Comparison of ENCODE assay signal across 13 cellular contexts in the genomic region with DNA sequence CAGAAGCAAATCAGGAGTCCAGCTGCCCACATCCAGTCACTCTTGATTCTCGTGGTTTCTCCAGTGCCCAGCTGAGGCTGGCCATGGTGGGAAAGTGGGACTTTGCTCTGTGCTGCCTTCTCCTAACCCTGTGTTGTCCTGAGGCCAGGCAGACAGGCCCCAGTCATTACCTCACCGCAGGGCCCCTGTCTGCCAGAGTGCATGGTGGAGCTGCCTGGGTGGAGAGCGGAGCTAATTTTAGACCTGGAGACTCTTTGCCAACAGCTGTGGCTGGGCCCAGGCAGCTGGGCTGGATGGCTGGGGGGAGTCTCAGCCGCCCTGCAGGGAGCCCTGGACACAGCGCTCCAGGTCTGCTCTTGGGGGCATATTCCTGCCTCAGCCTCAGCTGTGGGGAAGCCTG. TPM values are rescaled to one million over a fixed set of nuclear protein-coding genes. Genes with fewer than 3 reads are reported as not detected.
DNase-seq lines count a peak whose midpoint lies in the region; ATAC-seq and TF ChIP-seq lines count a peak whose summit lies in the region.
"Had no signal": no experiment of that assay in that cellular context is flagged by ENCODE, and none has a peak within 500 bp of the region (broad histone marks: within the 10 kb centered on the region; RNA-seq: fewer than 3 reads in every experiment).

No MANE protein-coding gene starts in this region.

- no peaks in the 10 kb centered on the region for H3K79me2 ChIP-seq in MM.1S (ENCODE audit: low read length)

- no peak overlapping the region for H2BK5ac ChIP-seq in mesenchymal stem cell (ENCODE audit: low read depth, low read length, poor library complexity, severe bottlenecking)

- peak overlapping the region; percentile 19 to 66 for H3K27ac Mint-ChIP-seq in natural killer cell treated with Interleukin-12 subunit alpha and Interleukin-12 subunit beta and Interleukin-15 and Interleukin-18, amount 100 ng/mL, for 72 hours
- H3K27ac Mint-ChIP-seq in natural killer cell, result no peak overlapping the region
- H3K27ac Mint-ChIP-seq in endothelial cell (ENCODE audit: unreplicated experiment), result no peak overlapping the region
- H3K27ac Mint-ChIP-seq: activated CD4-positive, alpha-beta T cell treated with anti-CD3 and anti-CD28 coated beads, Interleukin-2, amount 10 ng/mL, durations not matched to agents 7 days and 5 days; activated naive CD8-positive, alpha-beta T cell treated with anti-CD3 and anti-CD28 coated beads, Interleukin-2, amount 50 U/mL, for 24 hours had no signal

- H3K4me1 ChIP-seq in mesenchymal stem cell (ENCODE audit: control insufficient read depth, insufficient read depth, low read depth, low read length), result peaks cover 9% of the 10 kb centered on the region
- no peaks in the 10 kb centered on the region for H3K4me1 ChIP-seq in MM.1S (ENCODE audit: low read length)
- H3K4me1 ChIP-seq: foreskin keratinocyte had no signal

- H3K9me3 Mint-ChIP-seq in natural killer cell treated with Interleukin-12 subunit alpha and Interleukin-12 subunit beta and Interleukin-15 and Interleukin-18, amount 100 ng/mL, for 72 hours, result no peaks in the 10 kb centered on the region
- H3K9me3 Mint-ChIP-seq in natural killer cell (no peaks in the 10 kb centered on the region), endothelial cell (ENCODE audit: unreplicated experiment) (no peaks in the 10 kb centered on the region)
- H3K9me3 Mint-ChIP-seq: activated CD4-positive, alpha-beta T cell treated with anti-CD3 and anti-CD28 coated beads, Interleukin-2, amount 10 ng/mL, durations not matched to agents 7 days and 5 days had no signal

- no peak overlapping the region for H2AK5ac ChIP-seq in mesenchymal stem cell (ENCODE audit: low read length, severe bottlenecking)

- H3K36me3 Mint-ChIP-seq in natural killer cell treated with Interleukin-12 subunit alpha and Interleukin-12 subunit beta and Interleukin-15 and Interleukin-18, amount 100 ng/mL, for 72 hours, result peaks cover 4% of the 10 kb centered on the region
- no peaks in the 10 kb centered on the region for H3K36me3 Mint-ChIP-seq in natural killer cell
- no peaks in the 10 kb centered on the region for H3K36me3 Mint-ChIP-seq in endothelial cell (ENCODE audit: low read depth, unreplicated experiment)

- H2BK120ac ChIP-seq in mesenchymal stem cell (ENCODE audit: low read depth, low read length), result no peak overlapping the region

- H3K4me3 ChIP-seq in mesenchymal stem cell (ENCODE audit: insufficient read depth in 1 of 2, low read depth in 1 of 2, low read length in 2 of 2) (no peak overlapping the region), MM.1S (ENCODE audit: low read length) (no peak overlapping the region)

- no peak overlapping the region for H3K23ac ChIP-seq in mesenchymal stem cell (ENCODE audit: low read length in 2 of 2)

- H3K79me1 ChIP-seq in mesenchymal stem cell (replicated peaks; ENCODE audit: low read length, poor library complexity, severe bottlenecking), result no peaks in the 10 kb centered on the region

- H3K27me3 ChIP-seq in mesenchymal stem cell (ENCODE audit: control insufficient read depth in 1 of 2, insufficient read depth in 1 of 2, low read length in 2 of 2) (peaks cover 28 to 66% of the 10 kb centered on the region in 2 experiments), MM.1S (replicated peaks; ENCODE audit: insufficient read depth, low read length) (no peaks in the 10 kb centered on the region)
- H3K27me3 ChIP-seq: foreskin keratinocyte had no signal

- H4K91ac ChIP-seq in mesenchymal stem cell (ENCODE audit: low read length), result no peak overlapping the region

- H3K36me3 ChIP-seq in mesenchymal stem cell (ENCODE audit: control insufficient read depth in 1 of 2, insufficient read depth in 2 of 2, low read depth in 1 of 2, low read length in 2 of 2) (no peaks in the 10 kb centered on the region), MM.1S (replicated peaks; ENCODE audit: insufficient read depth, low read length) (no peaks in the 10 kb centered on the region)

- no peak overlapping the region for H3K27ac ChIP-seq in mesenchymal stem cell (ENCODE audit: low read length, poor library complexity, severe bottlenecking)
- no peak overlapping the region for H3K27ac ChIP-seq in MM.1S (ENCODE audit: low read length)
- H3K27ac ChIP-seq: foreskin keratinocyte had no signal

- no peaks in the 10 kb centered on the region for H4K20me1 ChIP-seq in MM.1S (ENCODE audit: insufficient read depth, low read length)

- no peaks in the 10 kb centered on the region for H3K9me2 ChIP-seq in MM.1S (replicated peaks; ENCODE audit: insufficient read depth, low read length)

- no peak overlapping the region for H3K18ac ChIP-seq in mesenchymal stem cell (ENCODE audit: low read depth in 1 of 2, low read length in 2 of 2)

- no peak overlapping the region for H2BK15ac ChIP-seq in mesenchymal stem cell (ENCODE audit: low read depth, poor library complexity, severe bottlenecking)

- H3K4me2 ChIP-seq in mesenchymal stem cell (ENCODE audit: low read length, poor library complexity, severe bottlenecking) (no peak overlapping the region), MM.1S (ENCODE audit: low read depth, low read length) (no peak overlapping the region)

- H2AFZ ChIP-seq in mesenchymal stem cell (ENCODE audit: low read depth, low read length), result no peak overlapping the region
- H2AFZ ChIP-seq in MM.1S (ENCODE audit: low read length), result no peak overlapping the region

- no peak for TF ChIP-seq CTCF in natural killer cell (IDR thresholded peaks at IDR 0.05)
- TF ChIP-seq CTCF in MM.1S (IDR thresholded peaks at IDR 0.05; ENCODE audit: low read length), result no peak
- no peak for TF ChIP-seq CTCF in endothelial cell (IDR thresholded peaks at IDR 0.05; ENCODE audit: unreplicated experiment)

- H3K4ac ChIP-seq in mesenchymal stem cell (ENCODE audit: low read depth in 1 of 2, low read length in 2 of 2), result no peak overlapping the region

- intact Hi-C loops in natural killer cell (cut with micrococcal nuclease), result no loop called here

- no peaks in the 10 kb centered on the region for H3F3A ChIP-seq in MM.1S (ENCODE audit: insufficient read depth, low read length)

- no peaks in the 10 kb centered on the region for H3K9me3 ChIP-seq in mesenchymal stem cell (ENCODE audit: control insufficient read depth, low read length)
- H3K9me3 ChIP-seq in MM.1S (replicated peaks; ENCODE audit: insufficient read depth, low read length), result no peaks in the 10 kb centered on the region

- ATAC-seq in natural killer cell treated with Interleukin-12 subunit alpha and Interleukin-12 subunit beta and Interleukin-15 and Interleukin-18, amount 100 ng/mL, for 72 hours, result peak in 1 of 2 donors; percentile 10
- no peak for ATAC-seq in natural killer cell
- no peak for ATAC-seq in GM21381 (IDR thresholded peaks at IDR 0.05; ENCODE audit: unreplicated experiment)
- no peak for ATAC-seq in GM18907 (IDR thresholded peaks at IDR 0.05; ENCODE audit: unreplicated experiment)
- ATAC-seq: activated naive CD8-positive, alpha-beta T cell treated with anti-CD3 and anti-CD28 coated beads, Interleukin-2, amount 50 U/mL, for 24 hours; foreskin keratinocyte had no signal

- H3K4me3 Mint-ChIP-seq in natural killer cell treated with Interleukin-12 subunit alpha and Interleukin-12 subunit beta and Interleukin-15 and Interleukin-18, amount 100 ng/mL, for 72 hours, result no peak overlapping the region
- no peak overlapping the region for H3K4me3 Mint-ChIP-seq in natural killer cell
- no peak overlapping the region for H3K4me3 Mint-ChIP-seq in endothelial cell (ENCODE audit: unreplicated experiment)
- H3K4me3 Mint-ChIP-seq: activated CD4-positive, alpha-beta T cell treated with anti-CD3 and anti-CD28 coated beads, Interleukin-2, amount 10 ng/mL, durations not matched to agents 7 days and 5 days; activated naive CD8-positive, alpha-beta T cell treated with anti-CD3 and anti-CD28 coated beads, Interleukin-2, amount 50 U/mL, for 24 hours had no signal

- DNase-seq in natural killer cell treated with Interleukin-12 subunit alpha and Interleukin-12 subunit beta and Interleukin-15 and Interleukin-18, amount 100 ng/mL, for 72 hours (ENCODE audit: low spot score), result no peak
- DNase-seq in natural killer cell (no peak), astrocyte of the hippocampus (ENCODE audit: low read depth, low spot score) (peak; percentile 80), mesenchymal stem cell (peak; percentile 71), MM.1S (no peak), endothelial cell (ENCODE audit: low spot score) (no peak)
- DNase-seq: activated CD4-positive, alpha-beta T cell treated with anti-CD3 and anti-CD28 coated beads, Interleukin-2, amount 10 ng/mL, durations not matched to agents 7 days and 5 days; activated naive CD8-positive, alpha-beta T cell treated with anti-CD3 and anti-CD28 coated beads, Interleukin-2, amount 50 U/mL, for 24 hours; AML-193; foreskin keratinocyte; NCI-H1105 had no signal

- H3K9ac ChIP-seq in mesenchymal stem cell (ENCODE audit: low read length) (no peak overlapping the region), MM.1S (ENCODE audit: low read length) (no peak overlapping the region)

- peaks cover 9 to 15% of the 10 kb centered on the region in 2 donors for H3K4me1 Mint-ChIP-seq in natural killer cell treated with Interleukin-12 subunit alpha and Interleukin-12 subunit beta and Interleukin-15 and Interleukin-18, amount 100 ng/mL, for 72 hours (ENCODE audit: low read depth in 2 of 2)
- H3K4me1 Mint-ChIP-seq in natural killer cell (no peaks in the 10 kb centered on the region), endothelial cell (ENCODE audit: unreplicated experiment) (peaks cover 3% of the 10 kb centered on the region)
- H3K4me1 Mint-ChIP-seq: activated CD4-positive, alpha-beta T cell treated with anti-CD3 and anti-CD28 coated beads, Interleukin-2, amount 10 ng/mL, durations not matched to agents 7 days and 5 days; activated naive CD8-positive, alpha-beta T cell treated with anti-CD3 and anti-CD28 coated beads, Interleukin-2, amount 50 U/mL, for 24 hours had no signal

- H3K27me3 Mint-ChIP-seq in natural killer cell treated with Interleukin-12 subunit alpha and Interleukin-12 subunit beta and Interleukin-15 and Interleukin-18, amount 100 ng/mL, for 72 hours, result peaks cover 25 to 39% of the 10 kb centered on the region in 2 donors
- H3K27me3 Mint-ChIP-seq in natural killer cell (ENCODE audit: low read depth in 2 of 2) (peaks cover 23 to 39% of the 10 kb centered on the region in 2 donors), endothelial cell (ENCODE audit: unreplicated experiment) (peaks cover 1% of the 10 kb centered on the region)

- WGBS in mesenchymal stem cell, result 69% methylated on average over 5 of the region's 5 CpGs

- no peak overlapping the region for H4K8ac ChIP-seq in mesenchymal stem cell (ENCODE audit: low read length)

- peak overlapping the region in 1 of 2 experiments; percentile 62 for H3K14ac ChIP-seq in mesenchymal stem cell (ENCODE audit: low read length in 2 of 2)

- H2BK12ac ChIP-seq in mesenchymal stem cell (ENCODE audit: low read length in 2 of 2), result peak overlapping the region in 1 of 2 experiments; percentile 56

RNA-seq across cellular contexts. Expression of gene B4GALNT3, which starts 21.7 kb away (rescaled TPM):
- 10 to 100 TPM; 14.1 to 20.6 TPM for total RNA-seq in natural killer cell treated with Interleukin-12 subunit alpha and Interleukin-12 subunit beta and Interleukin-15 and Interleukin-18, amount 100 ng/mL, for 72 hours
- total RNA-seq in natural killer cell (1 to 10 TPM in 1 of 3 donors, under 1 TPM in 1, not detected in 1; 0.93 to 4.2 TPM), endothelial cell (ENCODE audit: unreplicated experiment) (4.2 TPM)
- 3.1 TPM for polyA plus RNA-seq in mesenchymal stem cell (2013, experiment 1 of 2)
- polyA plus RNA-seq in mesenchymal stem cell (2013, experiment 2 of 2), result 3.2 TPM

Comparison
In these comparisons a context has a peak if more than half of its experiments do, and no peak if none do; other contexts are left out.
1. H3K27ac Mint-ChIP-seq: peak in natural killer cell treated with Interleukin-12 subunit alpha and Interleukin-12 subunit beta and Interleukin-15 and Interleukin-18, amount 100 ng/mL, for 72 hours (2 of 2); none in natural killer cell (0 of 2) and endothelial cell (single experiment).
2. DNase-seq: peak in astrocyte of the hippocampus (single experiment) and mesenchymal stem cell (single experiment); none in natural killer cell treated with Interleukin-12 subunit alpha and Interleukin-12 subunit beta and Interleukin-15 and Interleukin-18, amount 100 ng/mL, for 72 hours (single experiment), natural killer cell (single experiment), MM.1S (single experiment) and endothelial cell (single experiment).